9 cellular contexts compared by ENCODE assay signal in the genomic region with DNA sequence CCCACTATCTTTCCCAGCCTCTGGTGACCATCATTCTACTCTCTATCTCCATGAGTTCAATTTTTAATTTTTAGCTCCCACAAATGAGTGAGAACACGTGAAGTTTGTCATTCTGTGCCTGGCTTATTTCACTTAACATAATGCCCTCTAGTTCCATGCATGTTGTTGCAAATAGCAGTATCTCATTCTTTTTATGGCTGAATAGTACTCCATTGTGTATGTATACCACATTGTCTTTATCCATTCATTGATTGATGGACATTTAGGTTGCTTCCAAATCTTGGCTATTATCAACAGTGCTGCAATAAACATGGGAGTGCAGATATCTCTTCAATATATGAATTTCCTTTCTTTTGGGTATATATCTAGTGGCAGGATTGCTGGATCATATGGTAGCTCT. TPM values are rescaled to one million over a fixed set of nuclear protein-coding genes. Genes with fewer than 3 reads are reported as not detected.
"Had no signal": no experiment of that assay in that cellular context is flagged by ENCODE, and none has a peak within 500 bp of the region (broad histone marks: within the 10 kb centered on the region; RNA-seq: fewer than 3 reads in every experiment).

No MANE protein-coding gene starts in this region.

- H3K4me1 Mint-ChIP-seq: GM23338 had no signal

- H3K4me3 Mint-ChIP-seq: GM23338 had no signal

- H3K36me3 ChIP-seq: HAP-1 had no signal

- DNase-seq: H7, IMR-90 had no signal

- FAIRE-seq: H1, HTR-8/SVneo, K562 had no signal

- H2AFZ ChIP-seq: GM23338 had no signal

- H3K4me1 ChIP-seq: HAP-1 had no signal

- H3K4me3 ChIP-seq: GM23338, HAP-1, K562 had no signal

- H3K4me2 ChIP-seq: GM23338 had no signal

- ATAC-seq: GM23338, HCT116, K562 had no signal

- H3K27ac Mint-ChIP-seq: GM23338 had no signal

RNA-seq across cellular contexts. Expression of gene ZFP82, which starts 22.9 kb away (rescaled TPM):
- total RNA-seq: HT-29 had no signal
